ENCODE assay signal across 8 cellular contexts in the genomic region with DNA sequence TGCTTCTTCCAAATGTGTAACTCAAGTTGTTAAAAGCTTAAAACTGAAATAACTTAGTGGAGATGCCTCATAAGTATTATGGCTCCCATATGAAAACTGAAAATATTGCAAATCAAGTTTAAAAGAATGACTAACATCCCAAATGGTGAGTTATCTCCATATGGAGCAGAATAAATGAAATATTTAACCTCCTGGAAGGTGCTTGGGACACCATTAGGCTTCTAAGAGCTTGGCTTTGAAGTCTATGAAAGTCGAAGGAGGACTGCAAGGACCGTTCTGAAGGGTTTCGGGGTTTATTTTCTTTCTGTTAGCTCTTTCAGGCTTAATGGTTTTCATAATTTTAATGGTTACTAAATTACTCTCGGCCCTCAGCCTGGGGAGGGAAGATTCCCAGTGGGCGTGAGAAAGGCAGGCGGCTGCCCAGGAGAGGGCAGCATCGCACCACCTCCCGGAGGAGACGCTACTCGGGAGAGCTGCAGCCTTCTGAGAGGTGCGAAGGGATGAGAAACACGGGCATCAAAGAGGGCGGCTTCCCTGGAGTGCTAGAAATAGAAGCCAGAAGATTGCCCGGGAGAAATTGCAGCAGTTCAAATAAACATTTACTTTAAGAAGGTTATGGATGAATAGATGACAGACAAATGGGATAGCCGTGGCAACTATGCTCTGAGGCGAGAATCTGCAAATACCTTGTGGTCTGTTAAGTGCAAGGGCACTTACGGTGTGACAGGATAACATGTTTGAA. TPM values are rescaled to one million over a fixed set of nuclear protein-coding genes. Genes with fewer than 3 reads are reported as not detected.
DNase-seq lines count a peak whose midpoint lies in the region; ATAC-seq and TF ChIP-seq lines count a peak whose summit lies in the region.

No MANE protein-coding gene starts in this region.

- no peak overlapping the region for H3K4me2 ChIP-seq in SK-N-SH

- H3K79me2 ChIP-seq in SK-N-SH (ENCODE audit: insufficient read depth): no peaks in the 10 kb centered on the region

- H3K4me3 Mint-ChIP-seq in activated naive CD4-positive, alpha-beta T cell treated with anti-CD3 and anti-CD28 coated beads, Interleukin-2, amount 10 ng/mL, durations not matched to agents 7 days and 5 days: no peak overlapping the region

- no peaks in the 10 kb centered on the region for H3K9me3 Mint-ChIP-seq in activated naive CD4-positive, alpha-beta T cell treated with anti-CD3 and anti-CD28 coated beads, Interleukin-2, amount 10 ng/mL, durations not matched to agents 7 days and 5 days

- H3K9me3 ChIP-seq in SK-N-SH (no peaks in the 10 kb centered on the region), upper lobe of right lung (no peaks in the 10 kb centered on the region)

- WGBS in SK-N-SH (ENCODE audit: low lambda C conversion rate): 19% methylated on average over 17 of the region's 17 CpGs

- H3K9me2 ChIP-seq in SK-N-SH: no peaks in the 10 kb centered on the region

- TF ChIP-seq EP300 in SK-N-SH (IDR thresholded peaks at IDR 0.05; ENCODE audit: borderline replicate concordance in 1 of 2, low read depth in 1 of 2, low read length in 1 of 2): no peak

- H3F3A ChIP-seq in SK-N-SH (replicated peaks; ENCODE audit: insufficient read depth): no peaks in the 10 kb centered on the region

- peak; percentile 72 for DNase-seq in EH (ENCODE audit: low read depth)
- no peak for DNase-seq in LNCaP clone FGC (ENCODE audit: low read depth)
- peak; percentile 80 for DNase-seq in SK-N-SH
- DNase-seq in activated naive CD4-positive, alpha-beta T cell treated with anti-CD3 and anti-CD28 coated beads, Interleukin-2, amount 10 ng/mL, durations not matched to agents 7 days and 5 days: peak; percentile 77
- peak; percentile 74 for DNase-seq in glomerular visceral epithelial cell (ENCODE audit: extremely low spot score)
- DNase-seq in pons (ENCODE audit: low spot score): peak; percentile 66
- DNase-seq in upper lobe of right lung: peak; percentile 85

- intact Hi-C loops in upper lobe of right lung (cut with DNase I): loop anchor here (10.0 kb wide), 1 partner anchor 701 kb away; no protein-coding TSS in a partner anchor

- no peak overlapping the region for H3K27ac Mint-ChIP-seq in activated naive CD4-positive, alpha-beta T cell treated with anti-CD3 and anti-CD28 coated beads, Interleukin-2, amount 10 ng/mL, durations not matched to agents 7 days and 5 days

- H2AFZ ChIP-seq in SK-N-SH (ENCODE audit: low read depth): peak overlapping the region; percentile 65; the same call in 1 of the 2 replicates

- H3K9ac ChIP-seq in SK-N-SH: no peak overlapping the region

- peaks cover 3% of the 10 kb centered on the region for H3K4me1 Mint-ChIP-seq in activated naive CD4-positive, alpha-beta T cell treated with anti-CD3 and anti-CD28 coated beads, Interleukin-2, amount 10 ng/mL, durations not matched to agents 7 days and 5 days

- H4K20me1 ChIP-seq in SK-N-SH (ENCODE audit: insufficient read depth): no peaks in the 10 kb centered on the region

- peaks cover 14% of the 10 kb centered on the region for H3K27me3 Mint-ChIP-seq in activated naive CD4-positive, alpha-beta T cell treated with anti-CD3 and anti-CD28 coated beads, Interleukin-2, amount 10 ng/mL, durations not matched to agents 7 days and 5 days

- TF ChIP-seq CTCF in LNCaP clone FGC (IDR thresholded peaks at IDR 0.05; ENCODE audit: control insufficient read depth, extremely low read depth, insufficient read depth): peak; percentile 90
- peak; percentile 97 for TF ChIP-seq CTCF in SK-N-SH (IDR thresholded peaks at IDR 0.05)
- TF ChIP-seq CTCF in upper lobe of right lung (IDR thresholded peaks at IDR 0.05): peak; percentile 94

- H3K27ac ChIP-seq in SK-N-SH (ENCODE audit: low read depth in 2 of 2, low read length in 1 of 2): no peak overlapping the region
- H3K27ac ChIP-seq in upper lobe of right lung: no peak overlapping the region

- peaks cover 0 to 3% of the 10 kb centered on the region in 2 experiments; a peak in 1 of 4 replicates for H3K4me1 ChIP-seq in SK-N-SH (ENCODE audit: control insufficient read depth in 1 of 2, insufficient read depth in 2 of 2, low read depth in 1 of 2, low read length in 1 of 2)
- H3K4me1 ChIP-seq in upper lobe of right lung: peaks cover 7% of the 10 kb centered on the region

- peak; percentile 91 for ATAC-seq in GM21786 (IDR thresholded peaks at IDR 0.05; ENCODE audit: unreplicated experiment)
- peak; percentile 99 for ATAC-seq in upper lobe of right lung

- H3K36me3 Mint-ChIP-seq in activated naive CD4-positive, alpha-beta T cell treated with anti-CD3 and anti-CD28 coated beads, Interleukin-2, amount 10 ng/mL, durations not matched to agents 7 days and 5 days: no peaks in the 10 kb centered on the region

- H3K27me3 ChIP-seq in SK-N-SH (ENCODE audit: insufficient read depth): no peaks in the 10 kb centered on the region
- H3K27me3 ChIP-seq in upper lobe of right lung: peaks cover 9% of the 10 kb centered on the region

- peak; percentile 99 for TF ChIP-seq RAD21 in SK-N-SH (IDR thresholded peaks at IDR 0.05; ENCODE audit: low read length)

- H3K4me3 ChIP-seq in LNCaP clone FGC (ENCODE audit: low read depth, low read length) (no peak overlapping the region), SK-N-SH (ENCODE audit: low read depth in 2 of 2, low read length in 1 of 2) (no peak overlapping the region; a peak in 1 of 4 replicates), upper lobe of right lung (no peak overlapping the region)

- CTCF ChIA-PET in SK-N-SH (lab: Yijun Ruan, JAX): interaction anchor here (0.6 to 7.7 kb wide), 85 partner anchors 8 to 1426 kb away, joined by 3 to 139 read pairs (median 4); a partner anchor contains a TSS
- CTCF ChIA-PET in activated naive CD4-positive, alpha-beta T cell treated with anti-CD3 and anti-CD28 coated beads, Interleukin-2, amount 10 ng/mL, durations not matched to agents 7 days and 5 days (lab: Charles Lee): interaction anchor here (0.6 to 4.7 kb wide), 28 partner anchors 9 to 1380 kb away, joined by 3 to 56 read pairs (median 4); a partner anchor contains a TSS

- no peaks in the 10 kb centered on the region for H3K36me3 ChIP-seq in SK-N-SH (replicated peaks in 1 of 2; ENCODE audit: control insufficient read depth in 1 of 2, insufficient read depth in 2 of 2, low read length in 1 of 2)
- no peaks in the 10 kb centered on the region for H3K36me3 ChIP-seq in upper lobe of right lung

- POLR2A ChIA-PET in SK-N-SH (lab: Yijun Ruan, JAX): interaction anchor here (1.5 kb wide), 1 partner anchor 705 kb away, joined by 4 read pairs; no protein-coding TSS in a partner anchor

TF ChIP-seq in SK-N-SH, 30 proteins besides CTCF, POLR2A, EP300 and RAD21:
- TF ChIP-seq GABPA (IDR thresholded peaks at IDR 0.05; ENCODE audit: low read depth) (no peak), GATA2 (CRISPR knock-in tag; IDR thresholded peaks at IDR 0.05) (0 out of 2 replicates have a peak, but pooled peaks have one; percentile 8), SMC3 (IDR thresholded peaks at IDR 0.05; ENCODE audit: low read depth, low read length) (peak; percentile 92)
- TF ChIP-seq, protein P1, sequence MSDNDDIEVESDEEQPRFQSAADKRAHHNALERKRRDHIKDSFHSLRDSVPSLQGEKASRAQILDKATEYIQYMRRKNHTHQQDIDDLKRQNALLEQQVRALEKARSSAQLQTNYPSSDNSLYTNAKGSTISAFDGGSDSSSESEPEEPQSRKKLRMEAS (IDR thresholded peaks at IDR 0.05; ENCODE audit: low read depth): peak; percentile 69; the same call in 1 of the 2 replicates

RNA-seq across cellular contexts. Expression of a gene that starts 43.1 kb away (rescaled TPM):
- polyA plus RNA-seq in SK-N-SH (2012; rRNA removed): not detected in 2 replicates
- not detected in 2 replicates for polyA plus RNA-seq in SK-N-SH (2012; cell fraction: cytosol; rRNA removed)
- polyA plus RNA-seq in SK-N-SH (2012; cell fraction: nucleus; rRNA removed): not detected in 2 replicates
- not detected for total RNA-seq in upper lobe of right lung

RNA-seq across cellular contexts. Expression of a gene that starts 47.9 kb away (rescaled TPM):
- 10.9 and 14.0 TPM in 2 replicates for polyA plus RNA-seq in SK-N-SH (2012; rRNA removed)
- polyA plus RNA-seq in SK-N-SH (2012; cell fraction: cytosol; rRNA removed): 15.4 and 17.5 TPM in 2 replicates
- 11.5 and 20.0 TPM in 2 replicates for polyA plus RNA-seq in SK-N-SH (2012; cell fraction: nucleus; rRNA removed)
- total RNA-seq in upper lobe of right lung: 47.8 TPM
